1 cellular context compared by ENCODE assay signal in genomic region chr13:23557733-23558132, GRCh38.
TF ChIP-seq lines count a peak whose summit lies in the region.

No MANE protein-coding gene starts in this region.

TF ChIP-seq in HepG2, 621 proteins besides CTCF, POLR2A, EP300 and RAD21 (continued from another document):
- no peak for TF ChIP-seq BCLAF1 (IDR thresholded peaks at IDR 0.05)
